Comparison of ENCODE assay signal across 15 cellular contexts in genomic region chr16:80028581-80029380, GRCh38.
DNase-seq lines count a peak whose midpoint lies in the region; ATAC-seq, FAIRE-seq and TF ChIP-seq lines count a peak whose summit lies in the region.
"Had no signal": no experiment of that assay in that cellular context is flagged by ENCODE, and none has a peak within 500 bp of the region (broad histone marks: within the 10 kb centered on the region; RNA-seq: fewer than 3 reads in every experiment).

No MANE protein-coding gene starts in this region.

- no peak for FAIRE-seq in K562 (lab: Jason Lieb, UNC)
- FAIRE-seq: D721Med had no signal

- H3K9me1 ChIP-seq in K562 (ENCODE audit: control insufficient read depth, insufficient read depth, low read length) = no peaks in the 10 kb centered on the region

- POLR2A ChIA-PET in K562 (lab: Yijun Ruan, JAX) = interaction anchor here (0.6 to 1.2 kb wide), 3 partner anchors 21 to 232 kb away, joined by 3 read pairs; no protein-coding TSS in a partner anchor

- no peak overlapping the region for H3K27ac Mint-ChIP-seq in activated naive CD4-positive, alpha-beta T cell treated with anti-CD3 and anti-CD28 coated beads, Interleukin-2, amount 50 U/mL, for 72 hours
- H3K27ac Mint-ChIP-seq: CD4-positive, CD25-positive, alpha-beta regulatory T cell; H9 had no signal

- TF ChIP-seq RAD21 in K562 (CRISPR knock-in tag; conservative IDR thresholded peaks at IDR 0.05 in 1 of 2, IDR thresholded peaks at IDR 0.05 in 1 of 2) = no peak

- H3K4me1 ChIP-seq in HAP-1 (peaks cover 28% of the 10 kb centered on the region), K562 (replicated peaks in 1 of 2; ENCODE audit: control insufficient read depth in 2 of 2, insufficient read depth in 2 of 2, low read length in 2 of 2) (peaks cover 5 to 21% of the 10 kb centered on the region in 2 experiments), left lung (no peaks in the 10 kb centered on the region)

- no peak overlapping the region for H3K4me3 ChIP-seq in HAP-1
- H3K4me3 ChIP-seq in K562 = no peak overlapping the region
- H3K4me3 ChIP-seq in left lung = no peak overlapping the region
- H3K4me3 ChIP-seq in retinal pigment epithelial cell (ENCODE audit: low read length) = no peak overlapping the region

- H3K36me3 ChIP-seq in HAP-1 (replicated peaks) (no peaks in the 10 kb centered on the region), K562 (ENCODE audit: control insufficient read depth, insufficient read depth, low read length) (no peaks in the 10 kb centered on the region), left lung (no peaks in the 10 kb centered on the region)

- intact Hi-C loops in K562 (cut with micrococcal nuclease) (no loop called here), left lung (cut with DNase I) (no loop called here)

- peak overlapping the region; percentile 12; the same call in 1 of the 2 replicates for H2AFZ ChIP-seq in K562 (ENCODE audit: low read depth, low read length)

- no peaks in the 10 kb centered on the region for H4K20me1 ChIP-seq in K562 (replicated peaks; ENCODE audit: control insufficient read depth, insufficient read depth, low read length)

- in situ Hi-C loops in HAP-1 (cut with MboI; ENCODE audit: low sequenced_read_pairs) (no loop called here), K562 (cut with MboI) (no loop called here)

- no peak overlapping the region for H3K4me2 ChIP-seq in K562 (ENCODE audit: insufficient read depth, low read length)

- H3K27me3 ChIP-seq in HAP-1 (ENCODE audit: low read depth) (no peaks in the 10 kb centered on the region), K562 (ENCODE audit: control insufficient read depth in 2 of 2, insufficient read depth in 2 of 2, low read length in 2 of 2) (no peaks in the 10 kb centered on the region), left lung (no peaks in the 10 kb centered on the region)

- CTCF ChIA-PET in K562 (lab: Yijun Ruan, JAX; ENCODE audit: low intra/inter-chr PET ratio) = no interaction called here

- TF ChIP-seq CTCF in K562 (IDR thresholded peaks at IDR 0.05 in 2 of 3, conservative IDR thresholded peaks at IDR 0.05 in 1 of 3; ENCODE audit: insufficient read depth in 2 of 3, low read depth in 1 of 3, low read length in 3 of 3) (no peak), left lung (IDR thresholded peaks at IDR 0.05) (no peak), retinal pigment epithelial cell (conservative IDR thresholded peaks at IDR 0.05; ENCODE audit: low read depth, low read length) (no peak)

- no peak for TF ChIP-seq EP300 in K562 (IDR thresholded peaks at IDR 0.05; ENCODE audit: low read length)

- H3K9ac ChIP-seq in K562 (ENCODE audit: insufficient read depth in 1 of 2, low read depth in 2 of 2, low read length in 2 of 2) = no peak overlapping the region

- no peaks in the 10 kb centered on the region for H3K79me2 ChIP-seq in K562 (ENCODE audit: control insufficient read depth, insufficient read depth, low read length)

- no peak for ATAC-seq in K562
- ATAC-seq in left lung = peak; percentile 78
- ATAC-seq in HG03439 (IDR thresholded peaks at IDR 0.05; ENCODE audit: unreplicated experiment) = no peak
- ATAC-seq in activated naive CD4-positive, alpha-beta T cell treated with anti-CD3 and anti-CD28 coated beads, Interleukin-2, amount 50 U/mL, for 72 hours = no peak
- ATAC-seq in GM19328 (IDR thresholded peaks at IDR 0.05; ENCODE audit: unreplicated experiment) = no peak

- DNase-seq in HAP-1 (ENCODE audit: low spot score in 2 of 2) (peak; percentile 75 to 89), K562 (ENCODE audit: extremely low read depth in 1 of 4, low spot score in 3 of 4) (peak in 1 of 4 experiments; percentile 16), left lung (no peak), retinal pigment epithelial cell (ENCODE audit: low read depth) (peak; percentile 75)
- DNase-seq in activated naive CD4-positive, alpha-beta T cell treated with anti-CD3 and anti-CD28 coated beads, Interleukin-2, amount 50 U/mL, for 72 hours (ENCODE audit: low spot score in 2 of 2) = no peak
- DNase-seq: ACHN; CD4-positive, CD25-positive, alpha-beta regulatory T cell; H9; Kasumi-1; NCI-H1417 treated with DMSO at 0.1 percent for 48 hours; NCI-H2029; NCI-H510A treated with DMSO at 0.1 percent for 48 hours had no signal

- peaks cover 5 to 9% of the 10 kb centered on the region in 2 donors for H3K9me3 Mint-ChIP-seq in activated naive CD4-positive, alpha-beta T cell treated with anti-CD3 and anti-CD28 coated beads, Interleukin-2, amount 50 U/mL, for 72 hours

- H3K36me3 Mint-ChIP-seq in activated naive CD4-positive, alpha-beta T cell treated with anti-CD3 and anti-CD28 coated beads, Interleukin-2, amount 50 U/mL, for 72 hours = peaks cover 0 to under 1% of the 10 kb centered on the region in 2 donors
- H3K36me3 Mint-ChIP-seq: CD4-positive, CD25-positive, alpha-beta regulatory T cell had no signal

- WGBS in K562 (ENCODE audit: insufficient coverage, low coverage, missing lambda C conversion rate) = 63% methylated on average over 5 of the region's 5 CpGs

- no TSS peak for BruUV-seq in K562 (replicated peaks; lab: Mats Ljungman, UMichigan)

- H3K9me3 ChIP-seq in HAP-1 = no peaks in the 10 kb centered on the region
- H3K9me3 ChIP-seq in K562 (replicated peaks; ENCODE audit: control insufficient read depth, insufficient read depth, low read depth, low read length) = no peaks in the 10 kb centered on the region
- H3K9me3 ChIP-seq in left lung = peaks cover 0 to under 1% of the 10 kb centered on the region in 2 donors

- TF ChIP-seq POLR2A in K562 (conservative IDR thresholded peaks at IDR 0.05) = no peak

- H3K27ac ChIP-seq in K562 (ENCODE audit: extremely low read depth, low read depth, low read length) = no peak overlapping the region
- no peak overlapping the region for H3K27ac ChIP-seq in left lung

TF ChIP-seq in K562, 482 proteins besides CTCF, POLR2A, EP300 and RAD21 (continues in another document):
- TF ChIP-seq UBTF (IDR thresholded peaks at IDR 0.05; ENCODE audit: borderline replicate concordance in 1 of 2, low read depth in 2 of 2, low read length in 2 of 2) (no peak), NFRKB (IDR thresholded peaks at IDR 0.05; ENCODE audit: low read depth) (0 out of 2 replicates have a peak, but pooled peaks have one; percentile 7), RBM17 (IDR thresholded peaks at IDR 0.05; ENCODE audit: borderline replicate concordance, low read depth, low read length) (no peak), ZNF175 (CRISPR knock-in tag; IDR thresholded peaks at IDR 0.05; ENCODE audit: low read depth) (no peak), CBX5 (IDR thresholded peaks at IDR 0.05; ENCODE audit: borderline replicate concordance, low read depth) (no peak), PPARD (CRISPR knock-in tag; IDR thresholded peaks at IDR 0.05) (no peak), DEAF1 (CRISPR knock-in tag; IDR thresholded peaks at IDR 0.05) (no peak), MTA2 (IDR thresholded peaks at IDR 0.05; ENCODE audit: low read depth) (0 out of 2 replicates have a peak, but pooled peaks have one; percentile 12), ZNF778 (CRISPR knock-in tag; IDR thresholded peaks at IDR 0.05) (no peak), ZNF780A (CRISPR knock-in tag; IDR thresholded peaks at IDR 0.05) (no peak), ZNF143 (CRISPR knock-in tag; IDR thresholded peaks at IDR 0.05) (no peak), PTBP1 (IDR thresholded peaks at IDR 0.05; ENCODE audit: low read depth, low read length) (no peak), NFE2 (IDR thresholded peaks at IDR 0.05; ENCODE audit: low read depth) (no peak)

Comparison
In these comparisons a context has a peak if more than half of its experiments do, and no peak if none do; other contexts are left out.
1. DNase-seq: peak in HAP-1 (2 of 2) and retinal pigment epithelial cell (single experiment); none in left lung (0 of 2) and activated naive CD4-positive, alpha-beta T cell treated with anti-CD3 and anti-CD28 coated beads, Interleukin-2, amount 50 U/mL, for 72 hours (0 of 2).